Comparison of ENCODE assay signal across 18 cellular contexts in the genomic region with DNA sequence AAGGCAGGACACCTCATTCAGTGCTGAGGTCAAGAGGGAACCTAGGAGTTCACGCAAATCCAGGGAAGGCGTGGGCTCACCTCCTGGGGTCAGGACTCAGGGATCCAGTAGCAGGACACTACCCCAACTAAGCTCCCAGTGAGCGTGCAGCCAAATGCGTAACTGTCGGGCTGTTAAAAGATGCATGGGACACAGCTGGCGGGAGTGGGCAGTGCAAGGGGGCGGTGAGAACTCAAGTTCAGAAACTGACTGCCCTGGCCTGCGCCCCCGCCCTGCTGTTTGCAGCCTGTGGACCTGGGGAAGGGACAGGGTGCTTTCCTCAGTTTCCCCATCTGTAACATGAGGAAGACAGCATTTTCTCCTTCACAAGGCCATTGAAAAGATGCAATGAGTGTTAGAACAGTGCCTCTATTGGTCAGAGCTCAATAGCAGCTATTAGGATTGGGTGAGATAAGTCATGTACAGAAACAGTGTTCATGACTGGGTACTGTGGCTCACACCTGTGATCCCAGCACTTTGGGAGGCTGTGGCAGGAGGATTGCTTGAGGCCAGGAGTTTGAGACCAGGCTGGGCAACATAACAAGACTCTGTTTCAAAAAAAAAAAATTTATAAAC. TPM values are rescaled to one million over a fixed set of nuclear protein-coding genes. Genes with fewer than 3 reads are reported as not detected.
A peak's percentile ranks its signal among the peaks of the same experiment; 100 is the strongest.
DNase-seq lines count a peak whose midpoint lies in the region; ATAC-seq and TF ChIP-seq lines count a peak whose summit lies in the region.
"Had no signal": no experiment of that assay in that cellular context is flagged by ENCODE, and none has a peak within 500 bp of the region (broad histone marks: within the 10 kb centered on the region; RNA-seq: fewer than 3 reads in every experiment).

No MANE protein-coding gene starts in this region.

- H3K9me3 ChIP-seq in SK-N-SH = no peaks in the 10 kb centered on the region
- no peaks in the 10 kb centered on the region for H3K9me3 ChIP-seq in DOHH2 (ENCODE audit: control insufficient read depth, insufficient read depth, low read length)
- H3K9me3 ChIP-seq: transverse colon had no signal

- H4K20me1 ChIP-seq in SK-N-SH (ENCODE audit: insufficient read depth) (no peaks in the 10 kb centered on the region), DOHH2 (ENCODE audit: control insufficient read depth, insufficient read depth, low read depth, low read length) (no peaks in the 10 kb centered on the region)

- no peak for TF ChIP-seq RAD21 in SK-N-SH (IDR thresholded peaks at IDR 0.05; ENCODE audit: low read length)

- CTCF ChIA-PET in SK-N-SH (lab: Yijun Ruan, JAX) (interaction anchor here (1.2 to 1.7 kb wide), 3 partner anchors 10 to 35 kb away, joined by 3 to 6 read pairs (median 5); no protein-coding TSS in a partner anchor), T-cell (lab: Charles Lee) (interaction anchor here in 1 of 2 donors (0.6 kb wide), 1 partner anchor 44 kb away, joined by 4 read pairs; no protein-coding TSS in a partner anchor)

- WGBS in SK-N-SH (ENCODE audit: low lambda C conversion rate) = 100% methylated on average over 1 of the region's 9 CpGs

- no peaks in the 10 kb centered on the region for H3K4me1 ChIP-seq in SK-N-SH (ENCODE audit: control insufficient read depth in 1 of 2, insufficient read depth in 2 of 2, low read depth in 1 of 2, low read length in 1 of 2)
- no peaks in the 10 kb centered on the region for H3K4me1 ChIP-seq in DOHH2 (ENCODE audit: control insufficient read depth, low read length)
- H3K4me1 ChIP-seq in foreskin keratinocyte = no peaks in the 10 kb centered on the region
- H3K4me1 ChIP-seq: transverse colon had no signal

- no peak overlapping the region for H2AFZ ChIP-seq in SK-N-SH (ENCODE audit: low read depth)

- H3K27ac Mint-ChIP-seq in T-cell = peak overlapping the region; percentile 65 to 76
- H3K27ac Mint-ChIP-seq: activated T-helper 1 cell treated with anti-CD3 and anti-CD28 coated beads, Interleukin-12 subunit alpha, Interleukin-12 subunit beta, Interleukin-2, Interleukin-4 antibody, amounts not matched to agents 30 ng/mL and 10 ng/mL and 1 ng/mL, durations not matched to agents 14 hours and 24 hours and 36 hours; brain had no signal

- H3K27ac ChIP-seq in SK-N-SH (ENCODE audit: low read depth in 2 of 2, low read length in 1 of 2) = no peak overlapping the region
- no peak overlapping the region for H3K27ac ChIP-seq in DOHH2 (ENCODE audit: low read depth, low read length)
- no peak overlapping the region for H3K27ac ChIP-seq in foreskin keratinocyte
- H3K27ac ChIP-seq: transverse colon had no signal

- DNase-seq in SK-N-SH (no peak), T-cell (no peak), foreskin keratinocyte (no peak), C1 segment of cervical spinal cord (lab: John Stamatoyannopoulos, UW) (no peak), NCI-H748 (lab: John Stamatoyannopoulos, UW; ENCODE audit: unreplicated experiment) (no peak)
- DNase-seq: activated CD4-positive, alpha-beta T cell treated with anti-CD3 and anti-CD28 coated beads for 48 hours; hypothalamus; KBM-7; NCI-H1436; NCI-H226; SIG-M5; stimulated activated CD4-positive, alpha-beta T cell treated with anti-CD3 and anti-CD28 coated beads, Interleukin-4, amount 100 ng/mL, for 24 hours; transverse colon had no signal

- ATAC-seq in SK-N-SH treated with all-trans-retinoic acid at 6 μM for 48 hours = peak; percentile 39; the same call in 2 of the 3 replicates
- no peak for ATAC-seq in T-cell (replicated peaks in 1 of 4)
- no peak for ATAC-seq in foreskin keratinocyte
- ATAC-seq in HG03460 (IDR thresholded peaks at IDR 0.05; ENCODE audit: unreplicated experiment) = no peak

- H3K27me3 Mint-ChIP-seq in T-cell = no peaks in the 10 kb centered on the region

- POLR2A ChIA-PET in SK-N-SH (lab: Yijun Ruan, JAX) (no interaction called here), T-cell (lab: Charles Lee) (interaction anchor here in 1 of 2 donors (0.6 kb wide), 1 partner anchor 875 kb away, joined by 3 read pairs; no protein-coding TSS in a partner anchor)

- no peak overlapping the region for H3K9ac ChIP-seq in SK-N-SH

- TF ChIP-seq EP300 in SK-N-SH (IDR thresholded peaks at IDR 0.05; ENCODE audit: borderline replicate concordance in 1 of 2, low read depth in 1 of 2, low read length in 1 of 2) = no peak

- H3K4me3 ChIP-seq in SK-N-SH (ENCODE audit: low read depth in 2 of 2, low read length in 1 of 2) (no peak overlapping the region), DOHH2 (ENCODE audit: low read length) (no peak overlapping the region)
- H3K4me3 ChIP-seq: transverse colon had no signal

- no peaks in the 10 kb centered on the region for H3K9me3 Mint-ChIP-seq in T-cell
- H3K9me3 Mint-ChIP-seq: activated T-helper 1 cell treated with anti-CD3 and anti-CD28 coated beads, Interleukin-12 subunit alpha, Interleukin-12 subunit beta, Interleukin-2, Interleukin-4 antibody, amounts not matched to agents 30 ng/mL and 10 ng/mL and 1 ng/mL, durations not matched to agents 14 hours and 24 hours and 36 hours had no signal

- H3K4me2 ChIP-seq in SK-N-SH (no peak overlapping the region), DOHH2 (ENCODE audit: low read length) (no peak overlapping the region)

- H3K4me1 Mint-ChIP-seq in T-cell = peaks cover 0 to 3% (median 2%) of the 10 kb centered on the region in 3 donors
- H3K4me1 Mint-ChIP-seq: brain had no signal

- H3F3A ChIP-seq in SK-N-SH (replicated peaks; ENCODE audit: insufficient read depth) = peaks cover 10% of the 10 kb centered on the region
- H3F3A ChIP-seq in DOHH2 (ENCODE audit: control insufficient read depth, insufficient read depth) = no peaks in the 10 kb centered on the region

- peaks cover 36% of the 10 kb centered on the region for H3K36me3 Mint-ChIP-seq in T-cell

- no peak overlapping the region for H3K4me3 Mint-ChIP-seq in T-cell
- H3K4me3 Mint-ChIP-seq: activated T-helper 1 cell treated with anti-CD3 and anti-CD28 coated beads, Interleukin-12 subunit alpha, Interleukin-12 subunit beta, Interleukin-2, Interleukin-4 antibody, amounts not matched to agents 30 ng/mL and 10 ng/mL and 1 ng/mL, durations not matched to agents 14 hours and 24 hours and 36 hours; brain had no signal

- H3K9me2 ChIP-seq in SK-N-SH (no peaks in the 10 kb centered on the region), DOHH2 (replicated peaks; ENCODE audit: control insufficient read depth, low read length) (no peaks in the 10 kb centered on the region)

- H3K27me3 ChIP-seq in SK-N-SH (ENCODE audit: insufficient read depth) (no peaks in the 10 kb centered on the region), DOHH2 (ENCODE audit: control insufficient read depth, low read length) (no peaks in the 10 kb centered on the region), foreskin keratinocyte (no peaks in the 10 kb centered on the region)
- H3K27me3 ChIP-seq: transverse colon had no signal

- peaks cover 31 to 40% of the 10 kb centered on the region in 2 experiments for H3K36me3 ChIP-seq in SK-N-SH (replicated peaks in 1 of 2; ENCODE audit: control insufficient read depth in 1 of 2, insufficient read depth in 2 of 2, low read length in 1 of 2)
- no peaks in the 10 kb centered on the region for H3K36me3 ChIP-seq in DOHH2 (ENCODE audit: control insufficient read depth, low read length)

- TF ChIP-seq CTCF in SK-N-SH (IDR thresholded peaks at IDR 0.05) = no peak
- peak; percentile 28 for TF ChIP-seq CTCF in DOHH2 (IDR thresholded peaks at IDR 0.05; ENCODE audit: low read depth, low read length, poor library complexity, severe bottlenecking)
- peak; percentile 27 for TF ChIP-seq CTCF in foreskin keratinocyte (conservative IDR thresholded peaks at IDR 0.05)

- H3K79me2 ChIP-seq in SK-N-SH (ENCODE audit: insufficient read depth) = no peaks in the 10 kb centered on the region
- H3K79me2 ChIP-seq in DOHH2 (ENCODE audit: control insufficient read depth, low read length) = no peaks in the 10 kb centered on the region

TF ChIP-seq in SK-N-SH treated with all-trans-retinoic acid at 6 μM for 48 hours, 23 proteins besides CTCF, POLR2A, EP300 and RAD21 (continues in another document):
- TF ChIP-seq ZNF8 (CRISPR knock-in tag; IDR thresholded peaks at IDR 0.05) (no peak), ZNF565 (CRISPR knock-in tag; conservative IDR thresholded peaks at IDR 0.05; ENCODE audit: low read depth) (no peak), ESRRG (CRISPR knock-in tag; IDR thresholded peaks at IDR 0.05) (no peak)

RNA-seq across cellular contexts. Expression of a gene that starts 20.2 kb away (rescaled TPM):
- polyA plus RNA-seq in SK-N-SH (2012; rRNA removed) (90.7 and 94.8 TPM in 2 replicates), foreskin keratinocyte (55.4 and 59.6 TPM in 2 replicates)
- polyA plus RNA-seq in SK-N-SH (2012; cell fraction: cytosol; rRNA removed) = 46.6 and 69.3 TPM in 2 replicates
- 61.5 and 62.0 TPM in 2 replicates for polyA plus RNA-seq in SK-N-SH (2012; cell fraction: nucleus; rRNA removed)
- total RNA-seq in T-cell (10 to 100 TPM; 37.1 to 87.0 (median 79.7) TPM), foreskin keratinocyte (42.3 and 46.6 TPM in 2 replicates)

RNA-seq across cellular contexts. Expression of a gene that starts 22.6 kb away (rescaled TPM):
- polyA plus RNA-seq in SK-N-SH (2012; rRNA removed) (198 and 222 TPM in 2 replicates), foreskin keratinocyte (111 and 123 TPM in 2 replicates)
- 70.0 and 100 TPM in 2 replicates for polyA plus RNA-seq in SK-N-SH (2012; cell fraction: cytosol; rRNA removed)
- 460 and 509 TPM in 2 replicates for polyA plus RNA-seq in SK-N-SH (2012; cell fraction: nucleus; rRNA removed)
- total RNA-seq in T-cell (100 to 1,000 TPM; 140 to 173 (median 158) TPM), foreskin keratinocyte (132 and 138 TPM in 2 replicates)

RNA-seq across cellular contexts. Expression of a gene that starts 26.9 kb away (rescaled TPM):
- polyA plus RNA-seq in SK-N-SH (2012; rRNA removed) (48.5 and 57.7 TPM in 2 replicates), foreskin keratinocyte (51.7 and 54.6 TPM in 2 replicates)
- polyA plus RNA-seq in SK-N-SH (2012; cell fraction: cytosol; rRNA removed) = 21.6 and 26.9 TPM in 2 replicates
- polyA plus RNA-seq in SK-N-SH (2012; cell fraction: nucleus; rRNA removed) = 270 and 364 TPM in 2 replicates
- total RNA-seq in T-cell (10 to 100 TPM; 16.0 to 47.2 (median 40.6) TPM), foreskin keratinocyte (41.9 and 50.4 TPM in 2 replicates)

RNA-seq across cellular contexts. Expression of a gene that starts 30.8 kb away (rescaled TPM):
- 28.1 and 29.3 TPM in 2 replicates for polyA plus RNA-seq in SK-N-SH (2012; rRNA removed)
- 2.3 and 3.4 TPM in 2 replicates for polyA plus RNA-seq in SK-N-SH (2012; cell fraction: cytosol; rRNA removed)
- polyA plus RNA-seq in SK-N-SH (2012; cell fraction: nucleus; rRNA removed) = 256 and 346 TPM in 2 replicates
- 1 to 10 TPM; 2.4 to 7.9 (median 4.4) TPM for total RNA-seq in T-cell
- total RNA-seq in foreskin keratinocyte = 0.11 and 0.51 TPM in 2 replicates
- 0.06 and 0.24 TPM in 2 replicates for polyA plus RNA-seq in foreskin keratinocyte

RNA-seq across cellular contexts. Expression of a gene that starts 36.5 kb away (rescaled TPM):
- polyA plus RNA-seq in SK-N-SH (2012; rRNA removed) (117 and 163 TPM in 2 replicates), foreskin keratinocyte (154 and 167 TPM in 2 replicates)
- 77.9 and 147 TPM in 2 replicates for polyA plus RNA-seq in SK-N-SH (2012; cell fraction: cytosol; rRNA removed)
- 131 and 155 TPM in 2 replicates for polyA plus RNA-seq in SK-N-SH (2012; cell fraction: nucleus; rRNA removed)
- total RNA-seq in T-cell (100 to 1,000 TPM; 240 to 326 (median 305) TPM), foreskin keratinocyte (171 and 172 TPM in 2 replicates)
